In the genomic region with DNA sequence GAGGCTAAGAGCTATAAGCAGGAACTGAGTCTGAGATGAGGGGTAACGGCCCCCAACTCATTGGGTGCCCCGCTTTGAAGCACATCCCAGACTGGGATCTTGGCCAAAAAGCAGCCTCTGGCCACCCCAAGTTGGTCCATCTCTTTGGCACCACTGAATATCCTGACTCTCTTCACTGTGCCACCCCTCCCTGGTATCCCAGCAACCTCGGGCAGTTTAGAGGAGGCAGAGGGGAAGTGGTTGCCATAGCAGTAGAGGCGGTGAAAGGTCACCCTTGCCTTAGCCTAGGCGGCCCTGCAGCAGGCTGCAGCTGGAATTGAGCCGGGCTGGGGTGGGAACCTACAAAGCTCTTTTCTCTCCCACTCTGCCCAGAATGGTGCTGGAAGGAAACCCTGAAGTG, we compare ENCODE assay signal across 8 cellular contexts. TPM values are rescaled to one million over a fixed set of nuclear protein-coding genes. Genes with fewer than 3 reads are reported as not detected.
DNase-seq lines count a peak whose midpoint lies in the region; ATAC-seq, FAIRE-seq and TF ChIP-seq lines count a peak whose summit lies in the region.

No MANE protein-coding gene starts in this region.

- WGBS in pancreas, 2 donors = 34 to 42% methylated on average over 4 to 6 of the region's 6 CpGs

- DNase-seq in AG09309 (ENCODE audit: low read depth) (no peak), H54 (ENCODE audit: insufficient read length, low spot score) (peak; percentile 46), SKM-1 (lab: John Stamatoyannopoulos, UW; ENCODE audit: unreplicated experiment) (peak; percentile 51), epithelial cell of esophagus (ENCODE audit: low read depth) (no peak), pancreas (peak in 3 of 6 donors; percentile 33 to 48 (median 42)), NCI-H1694 treated with DMSO at 0.1 percent for 48 hours (lab: John Stamatoyannopoulos, UW) (no peak), GM12892 (ENCODE audit: insufficient read length) (no peak)

- peak overlapping the region; percentile 76 for H3K4me3 ChIP-seq in AG09309 (ENCODE audit: control insufficient read depth, low read depth, low read length)
- H3K4me3 ChIP-seq in epithelial cell of esophagus (ENCODE audit: low read length) = peak overlapping the region; percentile 53
- H3K4me3 ChIP-seq in pancreas = peak overlapping the region in 2 of 4 donors; percentile 51 to 66

- no peak for TF ChIP-seq POLR2A in H54 (IDR thresholded peaks at IDR 0.05; ENCODE audit: low read depth, low read length)
- TF ChIP-seq POLR2A in GM12892 (IDR thresholded peaks at IDR 0.05; ENCODE audit: low read depth, low read length) = no peak

- no peak overlapping the region for H3K27ac ChIP-seq in pancreas

- intact Hi-C loops in pancreas (cut with DNase I) = no loop called here

- H3K27me3 ChIP-seq in pancreas = no peaks in the 10 kb centered on the region

- peaks cover 0 to 5% (median 0%) of the 10 kb centered on the region in 3 donors for H3K4me1 ChIP-seq in pancreas

- no peaks in the 10 kb centered on the region for H3K36me3 ChIP-seq in pancreas

- peak in 3 of 4 donors; percentile 4 to 48 (median 23) for ATAC-seq in pancreas
- no peak for ATAC-seq in HG03378 (IDR thresholded peaks at IDR 0.05; ENCODE audit: unreplicated experiment)

- no peak for FAIRE-seq in H54 (lab: Jason Lieb, UNC)
- FAIRE-seq in pancreas (lab: Jason Lieb, UNC) = no peak
- no peak for FAIRE-seq in GM12892 (lab: Jason Lieb, UNC)

- TF ChIP-seq CTCF in AG09309 (IDR thresholded peaks at IDR 0.05; ENCODE audit: control insufficient read depth, insufficient read depth, low read depth, low read length, missing control alignments) (no peak), epithelial cell of esophagus (IDR thresholded peaks at IDR 0.05; ENCODE audit: insufficient read depth, low read depth, low read length, missing control alignments) (no peak), pancreas (IDR thresholded peaks at IDR 0.05) (no peak)

- no peaks in the 10 kb centered on the region for H3K9me3 ChIP-seq in pancreas

RNA-seq across cellular contexts. Expression of a gene that starts 1.1 kb away (rescaled TPM):
- 1 to 10 TPM; 3.0 to 9.6 (median 6.4) TPM for total RNA-seq in pancreas
- 10 to 100 TPM; 14.7 to 19.9 TPM for polyA plus RNA-seq in pancreas
- 1.9 TPM for polyA plus RNA-seq in GM12892 (2012; ENCODE audit: missing spikeins)

RNA-seq across cellular contexts. Expression of a gene that starts 12.5 kb away (rescaled TPM):
- 10 to 100 TPM in 4 of 6 donors, 1 to 10 TPM in 2; 8.5 to 27.0 (median 20.2) TPM for total RNA-seq in pancreas
- polyA plus RNA-seq in pancreas = 10 to 100 TPM; 22.8 to 24.7 TPM
- 32.4 TPM for polyA plus RNA-seq in GM12892 (2012; ENCODE audit: missing spikeins)

RNA-seq across cellular contexts. Expression of a gene that starts 29.1 kb away (rescaled TPM):
- 10 to 100 TPM; 15.7 to 23.9 (median 21.0) TPM for total RNA-seq in pancreas
- 10 to 100 TPM; 29.2 to 30.2 TPM for polyA plus RNA-seq in pancreas
- 85.7 TPM for polyA plus RNA-seq in GM12892 (2012; ENCODE audit: missing spikeins)

RNA-seq across cellular contexts. Expression of a gene that starts 42.7 kb away (rescaled TPM):
- 10 to 100 TPM; 19.1 to 29.6 (median 21.5) TPM for total RNA-seq in pancreas
- 10 to 100 TPM; 22.0 to 31.9 TPM for polyA plus RNA-seq in pancreas
- polyA plus RNA-seq in GM12892 (2012; ENCODE audit: missing spikeins) = 15.3 TPM

RNA-seq across cellular contexts. Expression of a gene that starts 46.9 kb away (rescaled TPM):
- total RNA-seq in pancreas = under 1 TPM in 1 of 6 donors, not detected in 5; 0.14 TPM
- polyA plus RNA-seq in pancreas = under 1 TPM; 0.08 to 0.63 TPM
- not detected for polyA plus RNA-seq in GM12892 (2012; ENCODE audit: missing spikeins)

Comparison
In these comparisons a context has a peak if more than half of its experiments do, and no peak if none do; other contexts are left out.
1. DNase-seq: peak in H54 (single experiment) and SKM-1 (single experiment); none in AG09309 (single experiment), epithelial cell of esophagus (single experiment), NCI-H1694 treated with DMSO at 0.1 percent for 48 hours (single experiment) and GM12892 (single experiment).